8 cellular contexts compared by ENCODE assay signal in the genomic region with DNA sequence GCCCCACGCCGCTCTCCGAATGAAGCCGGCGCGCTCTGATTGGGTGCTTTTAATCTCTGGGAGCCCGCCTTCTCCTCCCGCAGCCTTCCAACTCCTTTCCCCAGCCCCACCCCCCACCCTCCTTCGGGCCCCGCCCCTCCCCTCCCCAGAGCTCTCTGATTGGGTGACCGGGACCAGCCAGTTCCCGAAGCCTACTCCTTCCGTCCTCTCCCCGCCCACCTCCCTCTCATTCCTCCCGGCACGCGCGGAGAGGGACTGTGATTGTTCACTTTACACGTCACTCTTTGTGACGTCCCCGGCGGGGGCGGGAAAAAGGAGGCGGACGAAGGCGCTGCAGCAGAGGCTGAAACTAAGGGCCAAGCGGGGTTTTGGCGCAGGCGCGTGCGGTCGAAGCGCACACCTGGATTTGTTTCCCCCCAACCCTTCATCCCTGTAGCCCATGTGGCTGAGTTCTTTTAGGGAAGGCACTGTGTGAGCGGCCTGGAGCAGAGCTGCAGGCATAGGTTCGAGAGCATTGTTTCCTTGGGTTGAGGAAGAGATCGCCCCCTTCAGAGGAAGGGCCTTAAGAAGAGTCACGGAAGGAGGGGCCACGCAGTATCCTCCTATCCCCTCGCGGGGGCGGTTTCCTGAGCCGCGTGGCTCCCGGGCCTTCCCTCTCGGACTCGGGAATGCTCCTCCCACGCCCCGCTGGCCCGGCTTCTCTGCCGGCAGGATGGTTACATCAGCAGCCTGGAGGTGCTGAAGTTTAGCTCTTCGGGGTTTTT. TPM values are rescaled to one million over a fixed set of nuclear protein-coding genes. Genes with fewer than 3 reads are reported as not detected.
DNase-seq lines count a peak whose midpoint lies in the region; ATAC-seq and TF ChIP-seq lines count a peak whose summit lies in the region.

TSS of gene MEX3C (minus strand) at position 21 of the 764 bp plus-strand sequence. CDS start 361 bp downstream, outside the sequence.

- H3K4me3 Mint-ChIP-seq in activated B cell treated with CpG ODN at 0.5 μM for 24 hours (peak within 1 kb of the TSS; percentile 96), immature natural killer cell (peak within 1 kb of the TSS; percentile 92 to 99 (median 96))

- POLR2A ChIA-PET in activated B cell treated with CpG ODN at 0.5 μM for 24 hours (lab: Charles Lee): interaction anchor here (0.6 to 5.1 kb wide), 24 partner anchors 9 to 1769 kb away, joined by 3 to 113 read pairs (median 6); partner anchors contain the start of genes C18orf32, ELAC1, ME2 and SMAD4

- H3K27ac Mint-ChIP-seq in activated B cell treated with CpG ODN at 0.5 μM for 24 hours (peak within 1 kb of the TSS; percentile 97), immature natural killer cell (peak within 1 kb of the TSS; percentile 94 to 98 (median 97))

- H3K27me3 Mint-ChIP-seq in activated B cell treated with CpG ODN at 0.5 μM for 24 hours (no peaks in the 10 kb centered on the region), immature natural killer cell (ENCODE audit: low read depth in 3 of 3) (peaks cover 17 to 36% (median 17%) of the 10 kb centered on the region in 3 donors)

- peaks cover 33% of the 10 kb centered on the region for H3K4me1 Mint-ChIP-seq in activated B cell treated with CpG ODN at 0.5 μM for 24 hours
- H3K4me1 Mint-ChIP-seq in immature natural killer cell: peaks cover 40 to 58% of the 10 kb centered on the region in 2 donors

- intact Hi-C loops in activated B cell treated with CpG ODN at 0.5 μM for 24 hours (cut with micrococcal nuclease): loop anchor here (1.0 to 5.0 kb wide), 12 partner anchors 27 to 1706 kb away; partner anchors contain the start of genes ELAC1, MBD1, ME2 and MRO

- peak; percentile 74 for ATAC-seq in GM19023 (IDR thresholded peaks at IDR 0.05; ENCODE audit: unreplicated experiment)
- ATAC-seq in HG03280 (IDR thresholded peaks at IDR 0.05; ENCODE audit: unreplicated experiment): peak; percentile 80
- peak; percentile 82 for ATAC-seq in activated B cell treated with CpG ODN at 0.5 μM for 24 hours (ENCODE audit: low read depth)

- H3K36me3 Mint-ChIP-seq in activated B cell treated with CpG ODN at 0.5 μM for 24 hours (ENCODE audit: low read depth) (peaks cover 15% of the 10 kb centered on the region), immature natural killer cell (peaks cover 4 to 21% (median 18%) of the 10 kb centered on the region in 3 donors)

- DNase-seq in AG10803 (ENCODE audit: low read depth) (peak; percentile 99), NCI-H345 (lab: John Stamatoyannopoulos, UW) (peak; percentile 99), activated B cell treated with CpG ODN at 0.5 μM for 24 hours (peak; percentile 98), caudate nucleus (lab: John Stamatoyannopoulos, UW) (peak; percentile 86 to 100 (median 99)), immature natural killer cell (peak; percentile 99), smooth muscle cell of the brain vasculature (ENCODE audit: low read depth, low spot score) (peak; percentile 99)

- peak within 1 kb of the TSS; percentile 95 for H3K27ac ChIP-seq in caudate nucleus (ENCODE audit: low read depth, low read length)

- TF ChIP-seq CTCF in AG10803 (conservative IDR thresholded peaks at IDR 0.05; ENCODE audit: low read length) (peak; percentile 45), activated B cell treated with CpG ODN at 0.5 μM for 24 hours (IDR thresholded peaks at IDR 0.05) (no peak)

- peak within 1 kb of the TSS; percentile 95 for H3K4me3 ChIP-seq in AG10803 (ENCODE audit: low read length)

- H3K9me3 Mint-ChIP-seq in activated B cell treated with CpG ODN at 0.5 μM for 24 hours: no peaks in the 10 kb centered on the region
- no peaks in the 10 kb centered on the region for H3K9me3 Mint-ChIP-seq in immature natural killer cell

- CTCF ChIA-PET in activated B cell treated with CpG ODN at 0.5 μM for 24 hours (lab: Charles Lee): interaction anchor here (2.3 to 2.9 kb wide), 2 partner anchors 11 to 45 kb away, joined by 8 to 13 read pairs; no protein-coding TSS in a partner anchor

RNA-seq across cellular contexts. Expression of gene MEX3C, which starts in this region (rescaled TPM):
- total RNA-seq in activated B cell treated with CpG ODN at 0.5 μM for 24 hours: 54.2 and 57.4 TPM in 2 replicates
- 10 to 100 TPM in 2 of 3 donors, 1 to 10 TPM in 1; 10.0 to 18.1 (median 10.7) TPM for polyA plus RNA-seq in immature natural killer cell

Comparison
In these comparisons a context has a peak if more than half of its experiments do, and no peak if none do; other contexts are left out.
1. Peak in every context shown above with its lines: DNase-seq, ATAC-seq, H3K4me3 ChIP-seq and H3K27ac ChIP-seq.